10 cellular contexts compared by ENCODE assay signal in the genomic region with DNA sequence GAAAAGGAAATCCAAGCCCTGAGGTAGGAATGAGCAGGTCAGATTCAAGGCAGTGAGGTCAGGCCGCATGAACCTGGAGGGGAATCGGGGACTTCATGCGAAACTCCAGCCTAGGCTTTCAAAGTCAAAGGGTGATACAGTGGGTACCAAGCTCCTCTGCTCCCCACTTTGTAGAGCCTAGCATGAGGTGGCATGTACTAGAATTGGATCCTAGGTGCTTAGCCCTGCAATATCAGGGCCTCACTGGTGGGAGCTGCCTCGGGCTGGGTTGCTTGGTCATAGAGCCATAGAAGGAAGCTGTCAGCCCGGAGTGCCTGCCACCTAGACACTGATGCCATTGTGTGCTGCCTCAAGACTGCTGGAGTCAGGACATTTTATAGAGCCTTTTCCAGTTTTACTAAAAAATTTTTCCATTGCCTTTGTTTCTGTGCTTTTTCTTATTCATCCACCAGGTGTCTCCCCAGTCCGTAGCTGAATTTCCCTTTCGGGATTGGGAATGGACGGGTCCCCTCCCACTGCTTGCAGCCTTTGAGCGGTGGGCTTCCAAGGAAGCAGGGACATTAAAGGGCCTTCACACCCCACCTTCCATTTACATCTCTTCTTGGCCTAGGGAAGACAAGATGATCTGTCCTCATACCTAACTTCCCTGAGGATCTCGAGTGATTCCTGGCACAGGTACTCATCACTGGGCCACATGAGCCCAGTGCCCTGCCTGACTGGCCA. TPM values are rescaled to one million over a fixed set of nuclear protein-coding genes. Genes with fewer than 3 reads are reported as not detected.
A peak's percentile ranks its signal among the peaks of the same experiment; 100 is the strongest.
DNase-seq lines count a peak whose midpoint lies in the region; ATAC-seq, FAIRE-seq and TF ChIP-seq lines count a peak whose summit lies in the region.
"Had no signal": no experiment of that assay in that cellular context is flagged by ENCODE, and none has a peak within 500 bp of the region (broad histone marks: within the 10 kb centered on the region; RNA-seq: fewer than 3 reads in every experiment).

No MANE protein-coding gene starts in this region.

- no peaks in the 10 kb centered on the region for H3K9me3 Mint-ChIP-seq in activated naive CD8-positive, alpha-beta T cell treated with anti-CD3 and anti-CD28 coated beads for 36 hours
- no peaks in the 10 kb centered on the region for H3K9me3 Mint-ChIP-seq in stimulated activated naive CD8-positive, alpha-beta T cell treated with anti-CD3 and anti-CD28 coated beads, Interleukin-15, amount 100 ng/mL, for 72 hours
- H3K9me3 Mint-ChIP-seq: stimulated activated naive CD8-positive, alpha-beta T cell treated with anti-CD3 and anti-CD28 coated beads, Interleukin-15, Interleukin-2, amounts not matched to agents 100 ng/mL and 50 ng/mL, for 24 hours had no signal

- H3K27me3 Mint-ChIP-seq in activated naive CD8-positive, alpha-beta T cell treated with anti-CD3 and anti-CD28 coated beads for 36 hours = no peaks in the 10 kb centered on the region
- H3K27me3 Mint-ChIP-seq in stimulated activated naive CD8-positive, alpha-beta T cell treated with anti-CD3 and anti-CD28 coated beads, Interleukin-15, amount 100 ng/mL, for 72 hours = no peaks in the 10 kb centered on the region
- H3K27me3 Mint-ChIP-seq: stimulated activated naive CD8-positive, alpha-beta T cell treated with anti-CD3 and anti-CD28 coated beads, Interleukin-15, Interleukin-2, amounts not matched to agents 100 ng/mL and 50 ng/mL, for 24 hours had no signal

- peaks cover 31% of the 10 kb centered on the region for H3K36me3 Mint-ChIP-seq in activated naive CD8-positive, alpha-beta T cell treated with anti-CD3 and anti-CD28 coated beads for 36 hours

- peak overlapping the region; percentile 45 for H3K27ac Mint-ChIP-seq in activated naive CD8-positive, alpha-beta T cell treated with anti-CD3 and anti-CD28 coated beads for 36 hours
- no peak overlapping the region for H3K27ac Mint-ChIP-seq in stimulated activated naive CD8-positive, alpha-beta T cell treated with anti-CD3 and anti-CD28 coated beads, Interleukin-15, amount 100 ng/mL, for 72 hours

- no peak overlapping the region for H3K4me3 Mint-ChIP-seq in activated naive CD8-positive, alpha-beta T cell treated with anti-CD3 and anti-CD28 coated beads for 36 hours
- no peak overlapping the region for H3K4me3 Mint-ChIP-seq in stimulated activated naive CD8-positive, alpha-beta T cell treated with anti-CD3 and anti-CD28 coated beads, Interleukin-15, amount 100 ng/mL, for 72 hours
- H3K4me3 Mint-ChIP-seq: stimulated activated naive CD8-positive, alpha-beta T cell treated with anti-CD3 and anti-CD28 coated beads, Interleukin-15, Interleukin-2, amounts not matched to agents 100 ng/mL and 50 ng/mL, for 24 hours had no signal

- FAIRE-seq in H54 (lab: Jason Lieb, UNC) = no peak
- FAIRE-seq: endometrium had no signal

- TF ChIP-seq CTCF in 22Rv1 (IDR thresholded peaks at IDR 0.05) = peak; percentile 73
- peak; percentile 20 for TF ChIP-seq CTCF in GM10266 (IDR thresholded peaks at IDR 0.05; ENCODE audit: control insufficient read depth, insufficient read depth, low read depth, missing control alignments)

- DNase-seq in GM10266 (ENCODE audit: extremely low spot score) (no peak), kidney tubule cell (ENCODE audit: low spot score) (peak; percentile 53), H54 (ENCODE audit: insufficient read length, low spot score) (no peak), SKM-1 treated with dmso at 0.1 percent for 144 hours (lab: John Stamatoyannopoulos, UW; ENCODE audit: unreplicated experiment) (no peak), germinal center (ENCODE audit: low spot score) (no peak)
- no peak for DNase-seq in activated naive CD8-positive, alpha-beta T cell treated with anti-CD3 and anti-CD28 coated beads for 36 hours
- DNase-seq in stimulated activated naive CD8-positive, alpha-beta T cell treated with anti-CD3 and anti-CD28 coated beads, Interleukin-15, amount 100 ng/mL, for 72 hours = no peak

- ATAC-seq in stimulated activated naive CD8-positive, alpha-beta T cell treated with anti-CD3 and anti-CD28 coated beads, Interleukin-15, amount 100 ng/mL, for 72 hours = no peak

- 0 out of 2 replicates have a peak overlapping the region, but pooled peaks have one; percentile 96 for H3K27ac ChIP-seq in 22Rv1

- H3K4me1 Mint-ChIP-seq in activated naive CD8-positive, alpha-beta T cell treated with anti-CD3 and anti-CD28 coated beads for 36 hours = peaks cover 30% of the 10 kb centered on the region
- H3K4me1 Mint-ChIP-seq in stimulated activated naive CD8-positive, alpha-beta T cell treated with anti-CD3 and anti-CD28 coated beads, Interleukin-15, amount 100 ng/mL, for 72 hours = peaks cover 46% of the 10 kb centered on the region

- TF ChIP-seq POLR2A in H54 (IDR thresholded peaks at IDR 0.05; ENCODE audit: low read depth, low read length) = no peak

RNA-seq across cellular contexts. Expression of a gene that starts 5.5 kb away (rescaled TPM):
- 10 to 100 TPM; 10.4 to 12.1 TPM for total RNA-seq in activated naive CD8-positive, alpha-beta T cell treated with anti-CD3 and anti-CD28 coated beads for 36 hours

RNA-seq across cellular contexts. Expression of a gene that starts 6.8 kb away (rescaled TPM):
- total RNA-seq in activated naive CD8-positive, alpha-beta T cell treated with anti-CD3 and anti-CD28 coated beads for 36 hours = 10 to 100 TPM; 40.6 to 41.9 TPM

RNA-seq across cellular contexts. Expression of a gene that starts 6.8 kb away (rescaled TPM):
- total RNA-seq in activated naive CD8-positive, alpha-beta T cell treated with anti-CD3 and anti-CD28 coated beads for 36 hours = 10 to 100 TPM; 56.3 to 58.1 TPM

RNA-seq across cellular contexts. Expression of a gene that starts 24.8 kb away (rescaled TPM):
- 1 to 10 TPM in 1 of 2 experiments, under 1 TPM in 1; 0.89 to 1.0 TPM for total RNA-seq in activated naive CD8-positive, alpha-beta T cell treated with anti-CD3 and anti-CD28 coated beads for 36 hours

RNA-seq across cellular contexts. Expression of a gene that starts 36.8 kb away (rescaled TPM):
- under 1 TPM; 0.14 to 0.66 TPM for total RNA-seq in activated naive CD8-positive, alpha-beta T cell treated with anti-CD3 and anti-CD28 coated beads for 36 hours
